ENCODE assay signal across 8 cellular contexts in genomic region chr6:13762648-13763441, GRCh38. TPM values are rescaled to one million over a fixed set of nuclear protein-coding genes. Genes with fewer than 3 reads are reported as not detected.
DNase-seq lines count a peak whose midpoint lies in the region; ATAC-seq, FAIRE-seq and TF ChIP-seq lines count a peak whose summit lies in the region.

No MANE protein-coding gene starts in this region.

- ATAC-seq in sciatic nerve: no peak

- DNase-seq in GM13977 (ENCODE audit: low spot score) (peak; percentile 35), SK-MEL-5 (ENCODE audit: low read depth, low spot score) (peak; percentile 94), dorsolateral prefrontal cortex (peak in 9 of 10 donors; percentile 3 to 86 (median 58)), occipital lobe (lab: John Stamatoyannopoulos, UW) (peak; percentile 68), sciatic nerve (ENCODE audit: low spot score) (no peak), cerebellar cortex (ENCODE audit: low spot score) (no peak), T1000 (lab: John Stamatoyannopoulos, UW) (no peak), H54 (ENCODE audit: insufficient read length, low spot score) (no peak)

- no peak for FAIRE-seq in H54 (lab: Jason Lieb, UNC)

- intact Hi-C loops in dorsolateral prefrontal cortex (cut with DNase I) (no loop called here), sciatic nerve (cut with DNase I) (no loop called here)

- H3K4me3 ChIP-seq in dorsolateral prefrontal cortex: no peak overlapping the region

- peak overlapping the region in 56 of 59 donors; percentile 8 to 88 (median 70) for H3K27ac ChIP-seq in dorsolateral prefrontal cortex

- H3K27me3 ChIP-seq in dorsolateral prefrontal cortex: no peaks in the 10 kb centered on the region

- no peak for TF ChIP-seq POLR2A in H54 (IDR thresholded peaks at IDR 0.05; ENCODE audit: low read depth, low read length)

- in situ Hi-C loops in GM13977 (cut with MboI; ENCODE audit: low pct_unique_long_range_greater_than_20kb, low sequenced_read_pairs, unreplicated experiment) (no loop called here), SK-MEL-5 (cut with HindIII; ENCODE audit: low pct_unique_long_range_greater_than_20kb, low sequenced_read_pairs) (no loop called here)

- no peak for TF ChIP-seq CTCF in GM13977 (IDR thresholded peaks at IDR 0.05; ENCODE audit: extremely low read depth, insufficient read depth, missing control alignments)
- TF ChIP-seq CTCF in dorsolateral prefrontal cortex (IDR thresholded peaks at IDR 0.05 in 54 of 56, conservative IDR thresholded peaks at IDR 0.05 in 2 of 56; ENCODE audit: low read depth in 1 of 56, partially characterized antibody in 56 of 56): peak in 1 of 56 donors; percentile 6

RNA-seq across cellular contexts. Expression of gene RANBP9, which starts 51.2 kb away (rescaled TPM):
- 27.2 and 30.7 TPM in 2 replicates for total RNA-seq in SK-MEL-5 (2014; rRNA removed; shearing (Covaris generic))
- 45.1 and 61.2 TPM in 2 replicates for polyA plus RNA-seq in SK-MEL-5 (2015; cell fraction: cytosol; rRNA removed)
- 40.6 and 41.7 TPM in 2 replicates for polyA plus RNA-seq in SK-MEL-5 (2015; cell fraction: nucleus; rRNA removed)
- total RNA-seq in dorsolateral prefrontal cortex: 10 to 100 TPM; 48.7 to 98.0 (median 80.1) TPM
- 90.5 TPM for total RNA-seq in occipital lobe
- 41.8 TPM for total RNA-seq in sciatic nerve

RNA-seq across cellular contexts. Expression of gene MCUR1, which starts 51.5 kb away (rescaled TPM):
- 45.5 and 58.2 TPM in 2 replicates for total RNA-seq in SK-MEL-5 (2014; rRNA removed; shearing (Covaris generic))
- polyA plus RNA-seq in SK-MEL-5 (2015; cell fraction: cytosol; rRNA removed): 34.1 and 34.8 TPM in 2 replicates
- polyA plus RNA-seq in SK-MEL-5 (2015; cell fraction: nucleus; rRNA removed): 9.8 and 10.9 TPM in 2 replicates
- 10 to 100 TPM; 22.6 to 50.0 (median 35.4) TPM for total RNA-seq in dorsolateral prefrontal cortex
- 34.6 TPM for total RNA-seq in occipital lobe
- 22.7 TPM for total RNA-seq in sciatic nerve

Comparison
In these comparisons a context has a peak if more than half of its experiments do, and no peak if none do; other contexts are left out.
1. DNase-seq: peak in GM13977 (single experiment), SK-MEL-5 (single experiment), dorsolateral prefrontal cortex (9 of 10) and occipital lobe (single experiment); none in sciatic nerve (single experiment), cerebellar cortex (single experiment), T1000 (single experiment) and H54 (single experiment).